ENCODE assay signal across 18 cellular contexts in genomic region chr7:3950249-3950648, GRCh38.
DNase-seq lines count a peak whose midpoint lies in the region; ATAC-seq and TF ChIP-seq lines count a peak whose summit lies in the region.
"Had no signal": no experiment of that assay in that cellular context is flagged by ENCODE, and none has a peak within 500 bp of the region (broad histone marks: within the 10 kb centered on the region; RNA-seq: fewer than 3 reads in every experiment).

No MANE protein-coding gene starts in this region.

- intact Hi-C loops in natural killer cell (cut with micrococcal nuclease) = no loop called here

- ATAC-seq in GM18505 (IDR thresholded peaks at IDR 0.05; ENCODE audit: unreplicated experiment) (peak; percentile 48), GM19455 (IDR thresholded peaks at IDR 0.05; ENCODE audit: unreplicated experiment) (peak; percentile 71), HG02610 (IDR thresholded peaks at IDR 0.05; ENCODE audit: unreplicated experiment) (peak; percentile 90), HG03432 (IDR thresholded peaks at IDR 0.05; ENCODE audit: unreplicated experiment) (peak; percentile 75), natural killer cell (no peak)
- ATAC-seq: activated naive CD8-positive, alpha-beta T cell treated with anti-CD3 and anti-CD28 coated beads, Interleukin-2, amount 50 U/mL, for 24 hours had no signal

- no peaks in the 10 kb centered on the region for H3K36me3 Mint-ChIP-seq in natural killer cell
- H3K36me3 Mint-ChIP-seq: activated CD4-positive, alpha-beta memory T cell treated with anti-CD3 and anti-CD28 coated beads for 36 hours had no signal

- DNase-seq in NCI-H1417 (lab: John Stamatoyannopoulos, UW) (no peak), natural killer cell (no peak), NCI-H2171 (lab: John Stamatoyannopoulos, UW) (no peak)
- no peak for DNase-seq in activated CD8-positive, alpha-beta memory T cell treated with anti-CD3 and anti-CD28 coated beads, Interleukin-2, amount 50 U/mL, for 48 hours
- DNase-seq: 8988T; activated CD4-positive, alpha-beta memory T cell treated with anti-CD3 and anti-CD28 coated beads for 36 hours; activated naive CD8-positive, alpha-beta T cell treated with anti-CD3 and anti-CD28 coated beads, Interleukin-2, amount 50 U/mL, for 24 hours; KG1; naive B cell; NCI-H1105; NCI-H2171 treated with DMSO at 0.1 percent for 48 hours; NCI-H82; spleen had no signal

- H3K4me3 Mint-ChIP-seq in natural killer cell = no peak overlapping the region
- H3K4me3 Mint-ChIP-seq: activated CD4-positive, alpha-beta memory T cell treated with anti-CD3 and anti-CD28 coated beads for 36 hours; activated naive CD8-positive, alpha-beta T cell treated with anti-CD3 and anti-CD28 coated beads, Interleukin-2, amount 50 U/mL, for 24 hours; naive B cell; stimulated activated naive CD8-positive, alpha-beta T cell treated with anti-CD3 and anti-CD28 coated beads, Interleukin-15, Interleukin-2, amounts not matched to agents 100 ng/mL and 50 ng/mL, for 24 hours had no signal

- no peak for TF ChIP-seq CTCF in natural killer cell (IDR thresholded peaks at IDR 0.05)

- TF ChIP-seq POLR2A in GM18505 (IDR thresholded peaks at IDR 0.05; ENCODE audit: borderline replicate concordance, extremely low read depth, insufficient read depth, insufficient read length) = no peak

- H3K27me3 Mint-ChIP-seq in natural killer cell (ENCODE audit: low read depth in 2 of 2) = peaks cover 2 to 16% of the 10 kb centered on the region in 2 donors

- H3K9me3 Mint-ChIP-seq in natural killer cell = peaks cover 2% of the 10 kb centered on the region in 2 donors
- H3K9me3 Mint-ChIP-seq: activated naive CD8-positive, alpha-beta T cell treated with anti-CD3 and anti-CD28 coated beads, Interleukin-2, amount 50 U/mL, for 24 hours; stimulated activated naive CD8-positive, alpha-beta T cell treated with anti-CD3 and anti-CD28 coated beads, Interleukin-15, Interleukin-2, amounts not matched to agents 100 ng/mL and 50 ng/mL, for 24 hours had no signal

- no peaks in the 10 kb centered on the region for H3K4me1 Mint-ChIP-seq in natural killer cell
- H3K4me1 Mint-ChIP-seq: activated naive CD8-positive, alpha-beta T cell treated with anti-CD3 and anti-CD28 coated beads, Interleukin-2, amount 50 U/mL, for 24 hours had no signal

- H3K27ac Mint-ChIP-seq in natural killer cell = no peak overlapping the region
- H3K27ac Mint-ChIP-seq: activated CD4-positive, alpha-beta memory T cell treated with anti-CD3 and anti-CD28 coated beads for 36 hours; activated naive CD8-positive, alpha-beta T cell treated with anti-CD3 and anti-CD28 coated beads, Interleukin-2, amount 50 U/mL, for 24 hours; naive B cell; stimulated activated naive CD8-positive, alpha-beta T cell treated with anti-CD3 and anti-CD28 coated beads, Interleukin-15, Interleukin-2, amounts not matched to agents 100 ng/mL and 50 ng/mL, for 24 hours had no signal

Comparison
In these comparisons a context has a peak if more than half of its experiments do, and no peak if none do; other contexts are left out.
1. ATAC-seq: peak in GM18505 (single experiment), GM19455 (single experiment), HG02610 (single experiment) and HG03432 (single experiment); none in natural killer cell (0 of 3).